1 cellular context compared by ENCODE assay signal in the genomic region with DNA sequence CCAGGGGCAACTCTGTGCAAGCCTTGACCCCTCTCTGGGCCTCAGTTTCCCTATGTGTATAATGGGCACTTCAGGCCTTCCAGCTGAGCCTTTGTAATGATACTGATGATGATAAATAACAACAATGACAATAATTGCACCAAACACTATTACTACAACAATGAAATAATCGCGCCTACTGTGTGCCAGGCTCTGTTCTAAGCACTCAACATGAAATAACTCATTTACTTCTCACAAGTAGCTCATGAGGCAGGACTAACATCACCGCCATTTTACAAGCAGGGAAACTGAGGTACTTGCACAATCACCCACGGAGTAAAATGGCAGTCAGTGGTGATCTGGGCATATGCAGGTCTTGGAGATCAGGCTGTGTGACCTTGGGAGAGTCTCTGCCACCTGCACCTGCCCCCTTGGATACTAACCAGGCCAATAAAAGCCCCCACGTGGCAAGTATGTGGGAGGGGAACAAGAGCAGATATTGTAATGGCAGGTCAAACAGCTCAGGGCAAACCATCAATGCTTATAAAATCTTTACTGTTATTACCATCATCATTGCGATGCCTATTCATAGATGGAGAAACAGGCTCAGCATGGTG.
A peak's percentile ranks its signal among the peaks of the same experiment; 100 is the strongest.
TF ChIP-seq lines count a peak whose summit lies in the region.

No MANE protein-coding gene starts in this region.

TF ChIP-seq in K562, 482 proteins besides CTCF, POLR2A, EP300 and RAD21:
- no peak for TF ChIP-seq MCM2 (IDR thresholded peaks at IDR 0.05; ENCODE audit: low read depth)
- TF ChIP-seq, protein P1, sequence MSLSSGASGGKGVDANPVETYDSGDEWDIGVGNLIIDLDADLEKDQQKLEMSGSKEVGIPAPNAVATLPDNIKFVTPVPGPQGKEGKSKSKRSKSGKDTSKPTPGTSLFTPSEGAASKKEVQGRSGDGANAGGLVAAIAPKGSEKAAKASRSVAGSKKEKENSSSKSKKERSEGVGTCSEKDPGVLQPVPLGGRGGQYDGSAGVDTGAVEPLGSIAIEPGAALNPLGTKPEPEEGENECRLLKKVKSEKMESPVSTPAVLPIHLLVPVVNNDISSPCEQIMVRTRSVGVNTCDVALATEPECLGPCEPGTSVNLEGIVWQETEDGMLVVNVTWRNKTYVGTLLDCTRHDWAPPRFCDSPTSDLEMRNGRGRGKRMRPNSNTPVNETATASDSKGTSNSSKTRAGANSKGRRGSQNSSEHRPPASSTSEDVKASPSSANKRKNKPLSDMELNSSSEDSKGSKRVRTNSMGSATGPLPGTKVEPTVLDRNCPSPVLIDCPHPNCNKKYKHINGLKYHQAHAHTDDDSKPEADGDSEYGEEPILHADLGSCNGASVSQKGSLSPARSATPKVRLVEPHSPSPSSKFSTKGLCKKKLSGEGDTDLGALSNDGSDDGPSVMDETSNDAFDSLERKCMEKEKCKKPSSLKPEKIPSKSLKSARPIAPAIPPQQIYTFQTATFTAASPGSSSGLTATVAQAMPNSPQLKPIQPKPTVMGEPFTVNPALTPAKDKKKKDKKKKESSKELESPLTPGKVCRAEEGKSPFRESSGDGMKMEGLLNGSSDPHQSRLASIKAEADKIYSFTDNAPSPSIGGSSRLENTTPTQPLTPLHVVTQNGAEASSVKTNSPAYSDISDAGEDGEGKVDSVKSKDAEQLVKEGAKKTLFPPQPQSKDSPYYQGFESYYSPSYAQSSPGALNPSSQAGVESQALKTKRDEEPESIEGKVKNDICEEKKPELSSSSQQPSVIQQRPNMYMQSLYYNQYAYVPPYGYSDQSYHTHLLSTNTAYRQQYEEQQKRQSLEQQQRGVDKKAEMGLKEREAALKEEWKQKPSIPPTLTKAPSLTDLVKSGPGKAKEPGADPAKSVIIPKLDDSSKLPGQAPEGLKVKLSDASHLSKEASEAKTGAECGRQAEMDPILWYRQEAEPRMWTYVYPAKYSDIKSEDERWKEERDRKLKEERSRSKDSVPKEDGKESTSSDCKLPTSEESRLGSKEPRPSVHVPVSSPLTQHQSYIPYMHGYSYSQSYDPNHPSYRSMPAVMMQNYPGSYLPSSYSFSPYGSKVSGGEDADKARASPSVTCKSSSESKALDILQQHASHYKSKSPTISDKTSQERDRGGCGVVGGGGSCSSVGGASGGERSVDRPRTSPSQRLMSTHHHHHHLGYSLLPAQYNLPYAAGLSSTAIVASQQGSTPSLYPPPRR (CRISPR knock-in tag; IDR thresholded peaks at IDR 0.05; ENCODE audit: borderline replicate concordance) = no peak
- no peak for TF ChIP-seq KAT2B (IDR thresholded peaks at IDR 0.05; ENCODE audit: low read depth, low read length)
- TF ChIP-seq, protein P2, sequence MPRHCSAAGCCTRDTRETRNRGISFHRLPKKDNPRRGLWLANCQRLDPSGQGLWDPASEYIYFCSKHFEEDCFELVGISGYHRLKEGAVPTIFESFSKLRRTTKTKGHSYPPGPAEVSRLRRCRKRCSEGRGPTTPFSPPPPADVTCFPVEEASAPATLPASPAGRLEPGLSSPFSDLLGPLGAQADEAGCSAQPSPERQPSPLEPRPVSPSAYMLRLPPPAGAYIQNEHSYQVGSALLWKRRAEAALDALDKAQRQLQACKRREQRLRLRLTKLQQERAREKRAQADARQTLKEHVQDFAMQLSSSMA (CRISPR knock-in tag; IDR thresholded peaks at IDR 0.05) = no peak
- TF ChIP-seq, protein P3, sequence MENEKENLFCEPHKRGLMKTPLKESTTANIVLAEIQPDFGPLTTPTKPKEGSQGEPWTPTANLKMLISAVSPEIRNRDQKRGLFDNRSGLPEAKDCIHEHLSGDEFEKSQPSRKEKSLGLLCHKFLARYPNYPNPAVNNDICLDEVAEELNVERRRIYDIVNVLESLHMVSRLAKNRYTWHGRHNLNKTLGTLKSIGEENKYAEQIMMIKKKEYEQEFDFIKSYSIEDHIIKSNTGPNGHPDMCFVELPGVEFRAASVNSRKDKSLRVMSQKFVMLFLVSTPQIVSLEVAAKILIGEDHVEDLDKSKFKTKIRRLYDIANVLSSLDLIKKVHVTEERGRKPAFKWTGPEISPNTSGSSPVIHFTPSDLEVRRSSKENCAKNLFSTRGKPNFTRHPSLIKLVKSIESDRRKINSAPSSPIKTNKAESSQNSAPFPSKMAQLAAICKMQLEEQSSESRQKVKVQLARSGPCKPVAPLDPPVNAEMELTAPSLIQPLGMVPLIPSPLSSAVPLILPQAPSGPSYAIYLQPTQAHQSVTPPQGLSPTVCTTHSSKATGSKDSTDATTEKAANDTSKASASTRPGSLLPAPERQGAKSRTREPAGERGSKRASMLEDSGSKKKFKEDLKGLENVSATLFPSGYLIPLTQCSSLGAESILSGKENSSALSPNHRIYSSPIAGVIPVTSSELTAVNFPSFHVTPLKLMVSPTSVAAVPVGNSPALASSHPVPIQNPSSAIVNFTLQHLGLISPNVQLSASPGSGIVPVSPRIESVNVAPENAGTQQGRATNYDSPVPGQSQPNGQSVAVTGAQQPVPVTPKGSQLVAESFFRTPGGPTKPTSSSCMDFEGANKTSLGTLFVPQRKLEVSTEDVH (IDR thresholded peaks at IDR 0.05; ENCODE audit: low read depth, partially characterized antibody) = no peak
- TF ChIP-seq, protein P4, sequence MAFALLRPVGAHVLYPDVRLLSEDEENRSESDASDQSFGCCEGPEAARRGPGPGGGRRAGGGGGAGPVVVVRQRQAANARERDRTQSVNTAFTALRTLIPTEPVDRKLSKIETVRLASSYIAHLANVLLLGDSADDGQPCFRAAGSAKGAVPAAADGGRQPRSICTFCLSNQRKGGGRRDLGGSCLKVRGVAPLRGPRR (CRISPR knock-in tag; IDR thresholded peaks at IDR 0.05) = no peak
- peak; percentile 50; the same call in 1 of the 2 replicates for TF ChIP-seq ZKSCAN1 (IDR thresholded peaks at IDR 0.05; ENCODE audit: low read depth, low read length)
- TF ChIP-seq CEBPB (tag; IDR thresholded peaks at IDR 0.05) = peak; percentile 9; the same call in 1 of the 2 replicates
- no peak for TF ChIP-seq MYC (IDR thresholded peaks at IDR 0.05; ENCODE audit: low read depth, low read length)
- TF ChIP-seq MYC (CRISPR knock-in tag; IDR thresholded peaks at IDR 0.05; ENCODE audit: borderline replicate concordance, low read depth) = no peak
- TF ChIP-seq KLF13 (tag; IDR thresholded peaks at IDR 0.05; ENCODE audit: borderline replicate concordance, low read depth) = no peak
- TF ChIP-seq, protein P5, sequence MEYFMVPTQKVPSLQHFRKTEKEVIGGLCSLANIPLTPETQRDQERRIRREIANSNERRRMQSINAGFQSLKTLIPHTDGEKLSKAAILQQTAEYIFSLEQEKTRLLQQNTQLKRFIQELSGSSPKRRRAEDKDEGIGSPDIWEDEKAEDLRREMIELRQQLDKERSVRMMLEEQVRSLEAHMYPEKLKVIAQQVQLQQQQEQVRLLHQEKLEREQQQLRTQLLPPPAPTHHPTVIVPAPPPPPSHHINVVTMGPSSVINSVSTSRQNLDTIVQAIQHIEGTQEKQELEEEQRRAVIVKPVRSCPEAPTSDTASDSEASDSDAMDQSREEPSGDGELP (CRISPR knock-in tag; IDR thresholded peaks at IDR 0.05; ENCODE audit: borderline replicate concordance) = no peak
- TF ChIP-seq ARNT (IDR thresholded peaks at IDR 0.05) = no peak
- TF ChIP-seq, protein P6, sequence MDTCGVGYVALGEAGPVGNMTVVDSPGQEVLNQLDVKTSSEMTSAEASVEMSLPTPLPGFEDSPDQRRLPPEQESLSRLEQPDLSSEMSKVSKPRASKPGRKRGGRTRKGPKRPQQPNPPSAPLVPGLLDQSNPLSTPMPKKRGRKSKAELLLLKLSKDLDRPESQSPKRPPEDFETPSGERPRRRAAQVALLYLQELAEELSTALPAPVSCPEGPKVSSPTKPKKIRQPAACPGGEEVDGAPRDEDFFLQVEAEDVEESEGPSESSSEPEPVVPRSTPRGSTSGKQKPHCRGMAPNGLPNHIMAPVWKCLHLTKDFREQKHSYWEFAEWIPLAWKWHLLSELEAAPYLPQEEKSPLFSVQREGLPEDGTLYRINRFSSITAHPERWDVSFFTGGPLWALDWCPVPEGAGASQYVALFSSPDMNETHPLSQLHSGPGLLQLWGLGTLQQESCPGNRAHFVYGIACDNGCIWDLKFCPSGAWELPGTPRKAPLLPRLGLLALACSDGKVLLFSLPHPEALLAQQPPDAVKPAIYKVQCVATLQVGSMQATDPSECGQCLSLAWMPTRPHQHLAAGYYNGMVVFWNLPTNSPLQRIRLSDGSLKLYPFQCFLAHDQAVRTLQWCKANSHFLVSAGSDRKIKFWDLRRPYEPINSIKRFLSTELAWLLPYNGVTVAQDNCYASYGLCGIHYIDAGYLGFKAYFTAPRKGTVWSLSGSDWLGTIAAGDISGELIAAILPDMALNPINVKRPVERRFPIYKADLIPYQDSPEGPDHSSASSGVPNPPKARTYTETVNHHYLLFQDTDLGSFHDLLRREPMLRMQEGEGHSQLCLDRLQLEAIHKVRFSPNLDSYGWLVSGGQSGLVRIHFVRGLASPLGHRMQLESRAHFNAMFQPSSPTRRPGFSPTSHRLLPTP (IDR thresholded peaks at IDR 0.05; ENCODE audit: borderline replicate concordance, extremely low read depth, insufficient read length) = no peak
